22 cellular contexts compared by ENCODE assay signal in the genomic region with DNA sequence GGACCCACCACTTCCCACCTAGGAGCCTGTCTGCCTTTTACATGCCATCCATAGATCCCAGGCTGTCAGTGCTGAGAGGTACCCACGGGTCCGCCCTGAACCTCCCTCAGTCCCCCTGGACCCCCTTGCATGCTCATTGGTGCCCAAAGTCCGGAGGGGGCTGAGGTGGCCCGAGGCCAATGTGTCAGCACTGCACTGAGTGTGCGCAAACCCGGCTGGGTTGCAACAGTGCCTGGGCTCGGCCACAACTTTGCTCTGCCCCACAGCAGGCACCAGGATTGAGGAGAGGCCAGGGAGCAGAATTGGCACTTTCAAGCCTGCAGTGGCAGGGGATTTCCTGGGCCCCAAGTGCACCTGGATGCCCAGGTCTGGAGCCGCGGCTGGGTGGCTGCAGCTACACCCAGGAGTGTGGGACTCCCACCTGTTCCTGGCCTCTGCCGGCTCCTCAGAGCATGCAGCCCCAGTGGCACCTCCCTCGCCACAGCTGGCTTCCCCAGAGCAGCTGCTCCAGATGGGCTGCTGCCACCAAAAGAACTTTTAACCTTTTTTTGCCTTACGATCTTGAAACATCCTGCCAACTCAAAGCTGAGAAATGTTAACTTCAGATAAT.
"Had no signal": no experiment of that assay in that cellular context is flagged by ENCODE, and none has a peak within 500 bp of the region (broad histone marks: within the 10 kb centered on the region; RNA-seq: fewer than 3 reads in every experiment).

No MANE protein-coding gene starts in this region.

- H3K27ac Mint-ChIP-seq: activated CD4-positive, alpha-beta T cell treated with anti-CD3 and anti-CD28 coated beads, Interleukin-2, amount 10 ng/mL, durations not matched to agents 7 days and 5 days; activated CD8-positive, alpha-beta T cell treated with anti-CD3 and anti-CD28 coated beads, Interleukin-2, amount 10 ng/mL, durations not matched to agents 7 days and 5 days; activated naive CD4-positive, alpha-beta T cell treated with anti-CD3 and anti-CD28 coated beads for 36 hours; activated naive CD8-positive, alpha-beta T cell treated with anti-CD3 and anti-CD28 coated beads, Interleukin-2, amount 50 U/mL, for 24 hours; activated T-cell treated with anti-CD3 and anti-CD28 coated beads, Interleukin-2, amount 50 U/mL, for 24 hours; endodermal cell; naive thymus-derived CD4-positive, alpha-beta T cell had no signal

- H3K4me3 ChIP-seq: colonic mucosa, sigmoid colon had no signal

- ATAC-seq: activated CD4-positive, CD25-positive, alpha-beta regulatory T cell treated with anti-CD3 and anti-CD28 coated beads, Interleukin-2, amount 50 U/mL, for 24 hours; activated CD8-positive, alpha-beta T cell treated with anti-CD3 and anti-CD28 coated beads, Interleukin-2, amount 10 ng/mL, durations not matched to agents 7 days and 5 days; activated naive CD8-positive, alpha-beta T cell treated with anti-CD3 and anti-CD28 coated beads, Interleukin-2, amount 50 U/mL, for 24 hours; left lobe of liver; naive thymus-derived CD4-positive, alpha-beta T cell had no signal

- H3K4me1 ChIP-seq: colonic mucosa, parathyroid adenoma, sigmoid colon had no signal

- H3K36me3 ChIP-seq: brain microvascular endothelial cell, colonic mucosa, neutrophil, sigmoid colon had no signal

- H2AFZ ChIP-seq: parathyroid adenoma had no signal

- H3K79me2 ChIP-seq: parathyroid adenoma had no signal

- H3K27me3 ChIP-seq: brain microvascular endothelial cell, colonic mucosa, neutrophil, sigmoid colon had no signal

- FAIRE-seq: islet of Langerhans had no signal

- H3K9ac ChIP-seq: parathyroid adenoma had no signal

- H3K27me3 Mint-ChIP-seq: activated CD4-positive, alpha-beta T cell treated with anti-CD3 and anti-CD28 coated beads, Interleukin-2, amount 10 ng/mL, durations not matched to agents 7 days and 5 days; activated naive CD8-positive, alpha-beta T cell treated with anti-CD3 and anti-CD28 coated beads, Interleukin-2, amount 50 U/mL, for 24 hours; activated T-cell treated with anti-CD3 and anti-CD28 coated beads, Interleukin-2, amount 50 U/mL, for 24 hours; naive thymus-derived CD4-positive, alpha-beta T cell had no signal

- H3K9me3 Mint-ChIP-seq: activated CD4-positive, alpha-beta T cell treated with anti-CD3 and anti-CD28 coated beads, Interleukin-2, amount 10 ng/mL, durations not matched to agents 7 days and 5 days; activated naive CD8-positive, alpha-beta T cell treated with anti-CD3 and anti-CD28 coated beads, Interleukin-2, amount 50 U/mL, for 24 hours; activated T-cell treated with anti-CD3 and anti-CD28 coated beads, Interleukin-2, amount 50 U/mL, for 24 hours; endodermal cell had no signal

- H3K4me1 Mint-ChIP-seq: activated CD4-positive, alpha-beta T cell treated with anti-CD3 and anti-CD28 coated beads, Interleukin-2, amount 10 ng/mL, durations not matched to agents 7 days and 5 days; activated naive CD8-positive, alpha-beta T cell treated with anti-CD3 and anti-CD28 coated beads, Interleukin-2, amount 50 U/mL, for 24 hours; naive thymus-derived CD4-positive, alpha-beta T cell had no signal

- H3K36me3 Mint-ChIP-seq: naive thymus-derived CD4-positive, alpha-beta T cell had no signal

- H3K4me3 Mint-ChIP-seq: activated CD4-positive, alpha-beta T cell treated with anti-CD3 and anti-CD28 coated beads, Interleukin-2, amount 10 ng/mL, durations not matched to agents 7 days and 5 days; activated CD8-positive, alpha-beta T cell treated with anti-CD3 and anti-CD28 coated beads, Interleukin-2, amount 10 ng/mL, durations not matched to agents 7 days and 5 days; activated naive CD4-positive, alpha-beta T cell treated with anti-CD3 and anti-CD28 coated beads for 36 hours; activated naive CD8-positive, alpha-beta T cell treated with anti-CD3 and anti-CD28 coated beads, Interleukin-2, amount 50 U/mL, for 24 hours; activated T-cell treated with anti-CD3 and anti-CD28 coated beads, Interleukin-2, amount 50 U/mL, for 24 hours; endodermal cell; naive thymus-derived CD4-positive, alpha-beta T cell had no signal

- DNase-seq: activated CD4-positive, alpha-beta T cell treated with anti-CD3 and anti-CD28 coated beads, Interleukin-2, amount 10 ng/mL, durations not matched to agents 7 days and 5 days; activated CD8-positive, alpha-beta T cell treated with anti-CD3 and anti-CD28 coated beads, Interleukin-2, amount 10 ng/mL, durations not matched to agents 7 days and 5 days; activated naive CD4-positive, alpha-beta T cell treated with anti-CD3 and anti-CD28 coated beads for 36 hours; activated naive CD8-positive, alpha-beta T cell treated with anti-CD3 and anti-CD28 coated beads, Interleukin-2, amount 50 U/mL, for 24 hours; activated T-cell treated with anti-CD3 and anti-CD28 coated beads, Interleukin-2, amount 50 U/mL, for 24 hours; anterior cingulate cortex; brain microvascular endothelial cell; central memory CD4-positive, alpha-beta T cell; colonic mucosa; endodermal cell; glutamatergic neuron; hippocampal formation; naive thymus-derived CD4-positive, alpha-beta T cell; sigmoid colon; stimulated activated CD4-positive, alpha-beta T cell treated with anti-CD3 and anti-CD28 coated beads, Interleukin-4, amount 100 ng/mL, for 4 hours; stimulated activated naive CD4-positive, alpha-beta T cell had no signal

- H3K9me3 ChIP-seq: colonic mucosa had no signal

- H3K27ac ChIP-seq: brain microvascular endothelial cell, colonic mucosa, epithelial cell of prostate, neutrophil, parathyroid adenoma, sigmoid colon had no signal
